Comparison of ENCODE assay signal across 1 cellular context in genomic region chr1:158117854-158118691, GRCh38.
TF ChIP-seq lines count a peak whose summit lies in the region.

No MANE protein-coding gene starts in this region.

TF ChIP-seq in K562, 482 proteins besides CTCF, POLR2A, EP300 and RAD21 (continued from another document):
- TF ChIP-seq, protein P1, sequence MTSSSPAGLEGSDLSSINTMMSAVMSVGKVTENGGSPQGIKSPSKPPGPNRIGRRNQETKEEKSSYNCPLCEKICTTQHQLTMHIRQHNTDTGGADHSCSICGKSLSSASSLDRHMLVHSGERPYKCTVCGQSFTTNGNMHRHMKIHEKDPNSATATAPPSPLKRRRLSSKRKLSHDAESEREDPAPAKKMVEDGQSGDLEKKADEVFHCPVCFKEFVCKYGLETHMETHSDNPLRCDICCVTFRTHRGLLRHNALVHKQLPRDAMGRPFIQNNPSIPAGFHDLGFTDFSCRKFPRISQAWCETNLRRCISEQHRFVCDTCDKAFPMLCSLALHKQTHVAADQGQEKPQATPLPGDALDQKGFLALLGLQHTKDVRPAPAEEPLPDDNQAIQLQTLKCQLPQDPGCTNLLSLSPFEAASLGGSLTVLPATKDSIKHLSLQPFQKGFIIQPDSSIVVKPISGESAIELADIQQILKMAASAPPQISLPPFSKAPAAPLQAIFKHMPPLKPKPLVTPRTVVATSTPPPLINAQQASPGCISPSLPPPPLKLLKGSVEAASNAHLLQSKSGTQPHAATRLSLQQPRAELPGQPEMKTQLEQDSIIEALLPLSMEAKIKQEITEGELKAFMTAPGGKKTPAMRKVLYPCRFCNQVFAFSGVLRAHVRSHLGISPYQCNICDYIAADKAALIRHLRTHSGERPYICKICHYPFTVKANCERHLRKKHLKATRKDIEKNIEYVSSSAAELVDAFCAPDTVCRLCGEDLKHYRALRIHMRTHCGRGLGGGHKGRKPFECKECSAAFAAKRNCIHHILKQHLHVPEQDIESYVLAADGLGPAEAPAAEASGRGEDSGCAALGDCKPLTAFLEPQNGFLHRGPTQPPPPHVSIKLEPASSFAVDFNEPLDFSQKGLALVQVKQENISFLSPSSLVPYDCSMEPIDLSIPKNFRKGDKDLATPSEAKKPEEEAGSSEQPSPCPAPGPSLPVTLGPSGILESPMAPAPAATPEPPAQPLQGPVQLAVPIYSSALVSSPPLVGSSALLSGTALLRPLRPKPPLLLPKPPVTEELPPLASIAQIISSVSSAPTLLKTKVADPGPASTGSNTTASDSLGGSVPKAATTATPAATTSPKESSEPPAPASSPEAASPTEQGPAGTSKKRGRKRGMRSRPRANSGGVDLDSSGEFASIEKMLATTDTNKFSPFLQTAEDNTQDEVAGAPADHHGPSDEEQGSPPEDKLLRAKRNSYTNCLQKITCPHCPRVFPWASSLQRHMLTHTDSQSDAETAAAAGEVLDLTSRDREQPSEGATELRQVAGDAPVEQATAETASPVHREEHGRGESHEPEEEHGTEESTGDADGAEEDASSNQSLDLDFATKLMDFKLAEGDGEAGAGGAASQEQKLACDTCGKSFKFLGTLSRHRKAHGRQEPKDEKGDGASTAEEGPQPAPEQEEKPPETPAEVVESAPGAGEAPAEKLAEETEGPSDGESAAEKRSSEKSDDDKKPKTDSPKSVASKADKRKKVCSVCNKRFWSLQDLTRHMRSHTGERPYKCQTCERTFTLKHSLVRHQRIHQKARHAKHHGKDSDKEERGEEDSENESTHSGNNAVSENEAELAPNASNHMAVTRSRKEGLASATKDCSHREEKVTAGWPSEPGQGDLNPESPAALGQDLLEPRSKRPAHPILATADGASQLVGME (CRISPR knock-in tag; IDR thresholded peaks at IDR 0.05): 0 out of 2 replicates have a peak, but pooled peaks have one; percentile 25
- TF ChIP-seq PHB2 (IDR thresholded peaks at IDR 0.05; ENCODE audit: low read depth): no peak
- 0 out of 2 replicates have a peak, but pooled peaks have one; percentile 13 for TF ChIP-seq EGR1 (conservative IDR thresholded peaks at IDR 0.05)
- TF ChIP-seq E2F6 (IDR thresholded peaks at IDR 0.05; ENCODE audit: borderline replicate concordance in 1 of 2, extremely low read depth in 1 of 2, insufficient read depth in 1 of 2, insufficient read length in 1 of 2, low read depth in 1 of 2, low read length in 1 of 2, poor library complexity in 1 of 2, severe bottlenecking in 1 of 2): peak in 1 of 2 experiments; percentile 15
- TF ChIP-seq ZNF551 (CRISPR knock-in tag; IDR thresholded peaks at IDR 0.05): no peak
- TF ChIP-seq CXXC5 (CRISPR knock-in tag; IDR thresholded peaks at IDR 0.05): 0 out of 2 replicates have a peak, but pooled peaks have one; percentile 25
- peak; percentile 94 for TF ChIP-seq BHLHE40 (IDR thresholded peaks at IDR 0.05; ENCODE audit: low read length)
- peak; percentile 49; the same call in 1 of the 2 replicates for TF ChIP-seq ZNF263 (CRISPR knock-in tag; IDR thresholded peaks at IDR 0.05; ENCODE audit: borderline replicate concordance)
- TF ChIP-seq, protein P2, sequence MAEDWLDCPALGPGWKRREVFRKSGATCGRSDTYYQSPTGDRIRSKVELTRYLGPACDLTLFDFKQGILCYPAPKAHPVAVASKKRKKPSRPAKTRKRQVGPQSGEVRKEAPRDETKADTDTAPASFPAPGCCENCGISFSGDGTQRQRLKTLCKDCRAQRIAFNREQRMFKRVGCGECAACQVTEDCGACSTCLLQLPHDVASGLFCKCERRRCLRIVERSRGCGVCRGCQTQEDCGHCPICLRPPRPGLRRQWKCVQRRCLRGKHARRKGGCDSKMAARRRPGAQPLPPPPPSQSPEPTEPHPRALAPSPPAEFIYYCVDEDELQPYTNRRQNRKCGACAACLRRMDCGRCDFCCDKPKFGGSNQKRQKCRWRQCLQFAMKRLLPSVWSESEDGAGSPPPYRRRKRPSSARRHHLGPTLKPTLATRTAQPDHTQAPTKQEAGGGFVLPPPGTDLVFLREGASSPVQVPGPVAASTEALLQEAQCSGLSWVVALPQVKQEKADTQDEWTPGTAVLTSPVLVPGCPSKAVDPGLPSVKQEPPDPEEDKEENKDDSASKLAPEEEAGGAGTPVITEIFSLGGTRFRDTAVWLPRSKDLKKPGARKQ (CRISPR knock-in tag; IDR thresholded peaks at IDR 0.05): no peak
- no peak for TF ChIP-seq ADNP (tag; IDR thresholded peaks at IDR 0.05)
- TF ChIP-seq MAZ (CRISPR knock-in tag; conservative IDR thresholded peaks at IDR 0.05 in 1 of 2, IDR thresholded peaks at IDR 0.05 in 1 of 2): peak in 1 of 2 experiments; percentile 41; a peak in 1 of 4 replicates
- TF ChIP-seq, protein P3, sequence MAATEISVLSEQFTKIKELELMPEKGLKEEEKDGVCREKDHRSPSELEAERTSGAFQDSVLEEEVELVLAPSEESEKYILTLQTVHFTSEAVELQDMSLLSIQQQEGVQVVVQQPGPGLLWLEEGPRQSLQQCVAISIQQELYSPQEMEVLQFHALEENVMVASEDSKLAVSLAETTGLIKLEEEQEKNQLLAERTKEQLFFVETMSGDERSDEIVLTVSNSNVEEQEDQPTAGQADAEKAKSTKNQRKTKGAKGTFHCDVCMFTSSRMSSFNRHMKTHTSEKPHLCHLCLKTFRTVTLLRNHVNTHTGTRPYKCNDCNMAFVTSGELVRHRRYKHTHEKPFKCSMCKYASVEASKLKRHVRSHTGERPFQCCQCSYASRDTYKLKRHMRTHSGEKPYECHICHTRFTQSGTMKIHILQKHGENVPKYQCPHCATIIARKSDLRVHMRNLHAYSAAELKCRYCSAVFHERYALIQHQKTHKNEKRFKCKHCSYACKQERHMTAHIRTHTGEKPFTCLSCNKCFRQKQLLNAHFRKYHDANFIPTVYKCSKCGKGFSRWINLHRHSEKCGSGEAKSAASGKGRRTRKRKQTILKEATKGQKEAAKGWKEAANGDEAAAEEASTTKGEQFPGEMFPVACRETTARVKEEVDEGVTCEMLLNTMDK (IDR thresholded peaks at IDR 0.05; ENCODE audit: borderline replicate concordance, insufficient read depth, low read depth, low read length, poor library complexity, severe bottlenecking): peak; percentile 88
- TF ChIP-seq NKRF (IDR thresholded peaks at IDR 0.05; ENCODE audit: borderline replicate concordance): no peak
- TF ChIP-seq SMARCA4 (IDR thresholded peaks at IDR 0.05): peak; percentile 44; the same call in 1 of the 2 replicates
- 0 out of 2 replicates have a peak, but pooled peaks have one; percentile 8 for TF ChIP-seq JUND (IDR thresholded peaks at IDR 0.05; ENCODE audit: borderline replicate concordance, low read depth, low read length)
- TF ChIP-seq JUND (tag; IDR thresholded peaks at IDR 0.05; ENCODE audit: borderline replicate concordance, low read depth, low read length): no peak
- TF ChIP-seq ZNF707 (CRISPR knock-in tag; conservative IDR thresholded peaks at IDR 0.05): peak; percentile 98
- no peak for TF ChIP-seq PREB (CRISPR knock-in tag; IDR thresholded peaks at IDR 0.05)
- TF ChIP-seq ESRRB (CRISPR knock-in tag; IDR thresholded peaks at IDR 0.05; ENCODE audit: borderline replicate concordance): no peak
- TF ChIP-seq ZNF224 (CRISPR knock-in tag; IDR thresholded peaks at IDR 0.05): no peak
- TF ChIP-seq CAMTA2 (CRISPR knock-in tag; conservative IDR thresholded peaks at IDR 0.05): no peak
- no peak for TF ChIP-seq CCNT2 (IDR thresholded peaks at IDR 0.05; ENCODE audit: borderline replicate concordance, extremely low read depth, insufficient read length, low read depth, low read length)
